Comparison of ENCODE assay signal across 21 cellular contexts in genomic region chr15:81071130-81071529, GRCh38.
DNase-seq lines count a peak whose midpoint lies in the region; ATAC-seq and TF ChIP-seq lines count a peak whose summit lies in the region.
"Had no signal": no experiment of that assay in that cellular context is flagged by ENCODE, and none has a peak within 500 bp of the region (broad histone marks: within the 10 kb centered on the region; RNA-seq: fewer than 3 reads in every experiment).

No MANE protein-coding gene starts in this region.

- DNase-seq in GM04504 (ENCODE audit: low read depth), result peak; percentile 29
- peak; percentile 13 for DNase-seq in astrocyte of the cerebellum (ENCODE audit: low read depth)
- DNase-seq in fibroblast of peridontal ligament (ENCODE audit: extremely low read depth), result peak; percentile 92
- no peak for DNase-seq in thoracic aorta (ENCODE audit: low spot score)
- DNase-seq in activated T-cell treated with anti-CD3 and anti-CD28 coated beads, Interleukin-2, amount 50 U/mL, for 72 hours, result no peak
- no peak for DNase-seq in T1000 (lab: John Stamatoyannopoulos, UW)
- DNase-seq: activated CD4-positive, alpha-beta T cell treated with anti-CD3 and anti-CD28 coated beads for 48 hours; activated naive CD4-positive, alpha-beta T cell; heart left ventricle; islet precursor cell; NCI-H1105 treated with DMSO at 0.1 percent for 48 hours; NCI-H774; PC-9; right lobe of liver; stimulated activated CD4-positive, alpha-beta T cell treated with anti-CD3 and anti-CD28 coated beads, Interleukin-2, amount 100 ng/mL, for 48 hours had no signal

- H3K4me3 ChIP-seq in astrocyte of the cerebellum (ENCODE audit: low read depth, low read length), result no peak overlapping the region
- no peak overlapping the region for H3K4me3 ChIP-seq in thoracic aorta
- H3K4me3 ChIP-seq: cardiac muscle cell, heart left ventricle, K562, PC-9, right lobe of liver, SK-N-MC had no signal

- no peak overlapping the region for H3K27ac ChIP-seq in thoracic aorta
- H3K27ac ChIP-seq: C4-2B, cardiac muscle cell, HL-60, PC-9, right lobe of liver, SK-N-MC had no signal

- peaks cover 0 to 5% of the 10 kb centered on the region in 2 donors for H3K9me3 Mint-ChIP-seq in activated T-cell treated with anti-CD3 and anti-CD28 coated beads, Interleukin-2, amount 50 U/mL, for 72 hours

- in situ Hi-C loops in astrocyte of the cerebellum (cut with HindIII; ENCODE audit: low sequenced_read_pairs), result no loop called here

- H3K4me3 Mint-ChIP-seq in activated T-cell treated with anti-CD3 and anti-CD28 coated beads, Interleukin-2, amount 50 U/mL, for 72 hours, result no peak overlapping the region

- ATAC-seq in thoracic aorta (ENCODE audit: insufficient number of reproducible peaks, low FRiP score, low read depth), result peak; percentile 71
- ATAC-seq in activated T-cell treated with anti-CD3 and anti-CD28 coated beads, Interleukin-2, amount 50 U/mL, for 72 hours (replicated peaks in 1 of 2), result no peak
- no peak for ATAC-seq in HG03354 (IDR thresholded peaks at IDR 0.05; ENCODE audit: poor library complexity, severe bottlenecking, unreplicated experiment)
- ATAC-seq: K562, right lobe of liver had no signal

- H3K4me1 Mint-ChIP-seq in activated T-cell treated with anti-CD3 and anti-CD28 coated beads, Interleukin-2, amount 50 U/mL, for 72 hours (ENCODE audit: low read depth), result peaks cover 7% of the 10 kb centered on the region

- no peaks in the 10 kb centered on the region for H3K9me3 ChIP-seq in thoracic aorta
- H3K9me3 ChIP-seq: heart left ventricle, right lobe of liver had no signal

- no peak overlapping the region for H3K27ac Mint-ChIP-seq in activated T-cell treated with anti-CD3 and anti-CD28 coated beads, Interleukin-2, amount 50 U/mL, for 72 hours

- H3K27me3 Mint-ChIP-seq in activated T-cell treated with anti-CD3 and anti-CD28 coated beads, Interleukin-2, amount 50 U/mL, for 72 hours (ENCODE audit: low read depth), result no peaks in the 10 kb centered on the region

- no peaks in the 10 kb centered on the region for H3K27me3 ChIP-seq in thoracic aorta (replicated peaks; ENCODE audit: insufficient read depth)
- H3K27me3 ChIP-seq: cardiac muscle cell, heart left ventricle, right lobe of liver had no signal

- peaks cover 0 to 2% of the 10 kb centered on the region in 2 donors for H3K36me3 Mint-ChIP-seq in activated T-cell treated with anti-CD3 and anti-CD28 coated beads, Interleukin-2, amount 50 U/mL, for 72 hours (ENCODE audit: insufficient read depth in 2 of 2)

- H3K36me3 ChIP-seq in thoracic aorta, result no peaks in the 10 kb centered on the region
- H3K36me3 ChIP-seq: cardiac muscle cell, heart left ventricle, right lobe of liver had no signal

- no peak for TF ChIP-seq CTCF in astrocyte of the cerebellum (IDR thresholded peaks at IDR 0.05; ENCODE audit: low read depth, low read length, missing control alignments)
- no peak for TF ChIP-seq CTCF in thoracic aorta (IDR thresholded peaks at IDR 0.05)

- peaks cover 7 to 10% of the 10 kb centered on the region in 2 donors for H3K4me1 ChIP-seq in thoracic aorta (ENCODE audit: control insufficient read depth in 1 of 2, low read depth in 2 of 2)
- H3K4me1 ChIP-seq: right lobe of liver had no signal

Comparison
In these comparisons a context has a peak if more than half of its experiments do, and no peak if none do; other contexts are left out.
1. DNase-seq: peak in GM04504 (single experiment), astrocyte of the cerebellum (single experiment) and fibroblast of peridontal ligament (single experiment); none in thoracic aorta (single experiment), activated T-cell treated with anti-CD3 and anti-CD28 coated beads, Interleukin-2, amount 50 U/mL, for 72 hours (0 of 2) and T1000 (single experiment).